Comparison of ENCODE assay signal across 6 cellular contexts in the genomic region with DNA sequence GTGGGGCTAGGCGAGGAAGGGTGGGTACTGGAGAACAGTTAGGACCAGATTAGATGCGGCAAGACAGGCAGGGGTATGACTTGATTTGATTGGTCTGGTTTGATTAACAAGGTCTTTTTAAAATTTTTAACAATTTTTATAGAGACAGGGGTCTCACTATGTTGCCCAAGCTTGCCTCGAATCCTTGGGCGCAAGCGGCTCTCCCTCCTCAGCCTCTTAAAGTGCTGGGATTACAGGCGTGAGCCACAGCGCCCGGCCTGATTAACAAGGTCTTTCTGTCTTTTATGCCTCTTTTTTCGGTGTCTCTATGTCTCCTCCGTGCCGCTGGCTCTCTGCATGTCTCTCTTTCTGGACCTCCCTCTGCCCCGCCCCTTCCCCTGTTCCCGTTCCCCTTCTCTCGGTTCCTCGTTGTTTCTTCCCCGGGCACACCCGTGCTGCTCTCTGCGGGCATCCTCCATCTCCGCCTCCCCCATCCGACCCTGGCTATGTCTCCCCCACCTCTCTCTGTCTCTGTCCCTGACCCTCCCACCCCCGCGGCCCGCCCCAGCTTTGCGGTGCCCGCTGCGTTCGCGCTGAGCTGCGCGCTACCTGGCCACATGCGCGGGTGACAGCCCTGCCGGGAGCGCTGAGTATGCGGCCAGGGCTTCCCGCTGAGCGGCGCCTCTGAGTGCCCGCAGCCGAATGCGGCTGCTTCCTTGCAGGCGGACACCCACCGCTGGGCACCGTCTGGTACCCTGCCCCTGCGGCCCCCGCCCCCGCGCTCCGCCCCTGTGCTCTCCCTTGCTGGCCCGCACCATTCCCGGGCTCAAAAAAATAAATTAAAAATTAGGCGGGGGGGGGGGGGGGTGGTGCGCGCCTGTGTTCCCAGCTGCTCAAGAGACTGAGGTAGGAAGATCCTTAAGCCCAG. TPM values are rescaled to one million over a fixed set of nuclear protein-coding genes. Genes with fewer than 3 reads are reported as not detected.
DNase-seq lines count a peak whose midpoint lies in the region; ATAC-seq and TF ChIP-seq lines count a peak whose summit lies in the region.

No MANE protein-coding gene starts in this region.

- peaks cover 4% of the 10 kb centered on the region for H3K9me3 Mint-ChIP-seq in activated CD8-positive, alpha-beta T cell treated with anti-CD3 and anti-CD28 coated beads for 36 hours

- peaks cover 41% of the 10 kb centered on the region for H3K27me3 Mint-ChIP-seq in activated CD8-positive, alpha-beta T cell treated with anti-CD3 and anti-CD28 coated beads for 36 hours

- no peaks in the 10 kb centered on the region for H3K36me3 Mint-ChIP-seq in activated CD8-positive, alpha-beta T cell treated with anti-CD3 and anti-CD28 coated beads for 36 hours (ENCODE audit: low read depth)

- peak overlapping the region; percentile 63 for H3K4me3 Mint-ChIP-seq in activated CD8-positive, alpha-beta T cell treated with anti-CD3 and anti-CD28 coated beads for 36 hours

- ATAC-seq in activated CD8-positive, alpha-beta T cell treated with anti-CD3 and anti-CD28 coated beads for 36 hours = peak; percentile 39

- POLR2A ChIA-PET in activated CD8-positive, alpha-beta T cell treated with anti-CD3 and anti-CD28 coated beads for 36 hours (lab: Charles Lee) = interaction anchor here (0.6 kb wide), 1 partner anchor 939 kb away, joined by 3 read pairs; no protein-coding TSS in a partner anchor

- H3K27ac Mint-ChIP-seq in activated CD8-positive, alpha-beta T cell treated with anti-CD3 and anti-CD28 coated beads for 36 hours = no peak overlapping the region

- CTCF ChIA-PET in activated CD8-positive, alpha-beta T cell treated with anti-CD3 and anti-CD28 coated beads for 36 hours (lab: Charles Lee) = no interaction called here

- no peaks in the 10 kb centered on the region for H3K36me3 ChIP-seq in kidney epithelial cell (ENCODE audit: control insufficient read depth, insufficient read depth, low read length)

- intact Hi-C loops in activated CD8-positive, alpha-beta T cell treated with anti-CD3 and anti-CD28 coated beads for 36 hours (cut with micrococcal nuclease) = no loop called here

- peaks cover 3% of the 10 kb centered on the region for H3K4me1 Mint-ChIP-seq in activated CD8-positive, alpha-beta T cell treated with anti-CD3 and anti-CD28 coated beads for 36 hours (ENCODE audit: low read depth)

- H3K4me3 ChIP-seq in LNCaP clone FGC (ENCODE audit: low read depth, low read length) (peak overlapping the region; percentile 2; the same call in 1 of the 2 replicates), kidney epithelial cell (ENCODE audit: low read depth, low read length) (peak overlapping the region; percentile 21)

- peak; percentile 15; the same call in 1 of the 2 replicates for TF ChIP-seq CTCF in LNCaP clone FGC (IDR thresholded peaks at IDR 0.05; ENCODE audit: control insufficient read depth, extremely low read depth, insufficient read depth)
- TF ChIP-seq CTCF in activated CD8-positive, alpha-beta T cell treated with anti-CD3 and anti-CD28 coated beads for 36 hours (IDR thresholded peaks at IDR 0.05) = no peak
- peak; percentile 5 for TF ChIP-seq CTCF in kidney epithelial cell (IDR thresholded peaks at IDR 0.05; ENCODE audit: insufficient read depth, low read length, poor library complexity, severe bottlenecking)

- H3K27me3 ChIP-seq in kidney epithelial cell (ENCODE audit: control insufficient read depth, insufficient read depth, low read length) = peaks cover 17% of the 10 kb centered on the region

- peak; percentile 43 for DNase-seq in AG20443 (ENCODE audit: low spot score)
- DNase-seq in LNCaP clone FGC (ENCODE audit: low read depth) = no peak
- DNase-seq in activated CD8-positive, alpha-beta T cell treated with anti-CD3 and anti-CD28 coated beads for 36 hours = peak; percentile 23
- no peak for DNase-seq in kidney epithelial cell (ENCODE audit: low read depth)
- DNase-seq in glomerular visceral epithelial cell (ENCODE audit: extremely low spot score) = no peak
- no peak for DNase-seq in NCI-H2107 (lab: John Stamatoyannopoulos, UW)

RNA-seq across cellular contexts. Expression of gene SDHAF1, which starts 8.1 kb away (rescaled TPM):
- total RNA-seq in activated CD8-positive, alpha-beta T cell treated with anti-CD3 and anti-CD28 coated beads for 36 hours = 10 to 100 TPM; 22.8 to 24.7 TPM
- 47.4 and 49.5 TPM in 2 replicates for total RNA-seq in kidney epithelial cell

RNA-seq across cellular contexts. Expression of gene SYNE4, which starts 21.7 kb away (rescaled TPM):
- 1 to 10 TPM; 2.4 to 3.3 TPM for total RNA-seq in activated CD8-positive, alpha-beta T cell treated with anti-CD3 and anti-CD28 coated beads for 36 hours
- total RNA-seq in kidney epithelial cell = 8.6 and 11.5 TPM in 2 replicates

RNA-seq across cellular contexts. Expression of gene ALKBH6, which starts 27.1 kb away (rescaled TPM):
- total RNA-seq in activated CD8-positive, alpha-beta T cell treated with anti-CD3 and anti-CD28 coated beads for 36 hours = 10 to 100 TPM; 36.5 to 37.5 TPM
- 17.5 and 22.4 TPM in 2 replicates for total RNA-seq in kidney epithelial cell

RNA-seq across cellular contexts. Expression of gene CLIP3, which starts 45.8 kb away (rescaled TPM):
- total RNA-seq in activated CD8-positive, alpha-beta T cell treated with anti-CD3 and anti-CD28 coated beads for 36 hours = 1 to 10 TPM in 1 of 2 experiments, under 1 TPM in 1; 0.74 to 1.2 TPM
- total RNA-seq in kidney epithelial cell = 4.6 and 4.7 TPM in 2 replicates

RNA-seq across cellular contexts. Expression of gene LRFN3, which starts 50.7 kb away (rescaled TPM):
- total RNA-seq in activated CD8-positive, alpha-beta T cell treated with anti-CD3 and anti-CD28 coated beads for 36 hours = 1 to 10 TPM; 4.8 to 6.6 TPM
- 14.4 and 24.8 TPM in 2 replicates for total RNA-seq in kidney epithelial cell

Comparison
In these comparisons a context has a peak if more than half of its experiments do, and no peak if none do; other contexts are left out.
1. DNase-seq: peak in AG20443 (single experiment) and activated CD8-positive, alpha-beta T cell treated with anti-CD3 and anti-CD28 coated beads for 36 hours (single experiment); none in LNCaP clone FGC (single experiment), kidney epithelial cell (single experiment), glomerular visceral epithelial cell (single experiment) and NCI-H2107 (single experiment).